ENCODE assay signal across 1 cellular context in the genomic region with DNA sequence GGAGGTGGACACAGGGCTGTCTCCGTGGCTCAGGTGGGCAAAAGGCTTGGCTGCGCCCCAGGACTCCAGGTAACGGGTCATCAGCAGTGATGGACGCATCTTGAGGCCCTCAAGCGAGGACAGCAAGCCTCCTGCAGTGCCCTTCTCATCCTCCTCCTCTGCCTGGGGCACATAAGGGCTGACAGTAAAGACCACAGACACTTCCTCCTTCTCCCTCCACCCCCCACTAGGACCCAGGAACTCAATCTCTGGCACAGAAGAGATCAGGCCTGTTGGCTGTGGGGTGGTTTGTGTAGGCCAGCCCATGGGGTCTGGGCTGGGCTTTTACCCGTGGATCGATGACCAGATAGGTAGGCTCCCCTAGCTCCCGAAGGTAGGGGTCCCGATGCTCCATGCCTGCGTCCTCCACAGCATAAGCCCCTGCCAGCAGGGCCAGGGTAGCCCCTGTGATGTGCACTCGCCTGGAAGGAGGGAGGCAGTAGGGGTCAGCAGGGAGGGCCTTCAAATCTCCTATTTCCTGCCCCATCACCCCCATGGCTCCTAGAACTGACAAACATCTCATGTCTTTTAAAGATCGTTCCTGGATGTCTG.
TF ChIP-seq lines count a peak whose summit lies in the region.

No MANE protein-coding gene starts in this region.

TF ChIP-seq in HepG2, 621 proteins besides CTCF, POLR2A, EP300 and RAD21:
- TF ChIP-seq CHD4 (IDR thresholded peaks at IDR 0.05; ENCODE audit: borderline replicate concordance, low read length) (no peak), ZNF607 (CRISPR knock-in tag; IDR thresholded peaks at IDR 0.05; ENCODE audit: borderline replicate concordance) (0 out of 2 replicates have a peak, but pooled peaks have one; percentile 21), FOXC1 (CRISPR knock-in tag; IDR thresholded peaks at IDR 0.05; ENCODE audit: borderline replicate concordance) (no peak)
TF ChIP-seq in HepG2: peak in this region for 1.
